ENCODE assay signal across 8 cellular contexts in genomic region chr19:38949580-38950367, GRCh38. TPM values are rescaled to one million over a fixed set of nuclear protein-coding genes. Genes with fewer than 3 reads are reported as not detected.
DNase-seq lines count a peak whose midpoint lies in the region; ATAC-seq and TF ChIP-seq lines count a peak whose summit lies in the region.

No MANE protein-coding gene starts in this region.

- H3K27ac ChIP-seq in aorta (ENCODE audit: low read depth in 1 of 2, low read length in 2 of 2) = no peak overlapping the region

- no peaks in the 10 kb centered on the region for H3K4me1 ChIP-seq in aorta (ENCODE audit: control insufficient read depth in 1 of 2, insufficient read depth in 2 of 2, low read length in 2 of 2)

- CTCF ChIA-PET in WTC11 (lab: Charles Lee) = interaction anchor here (0.7 to 1.7 kb wide), 6 partner anchors 10 to 698 kb away, joined by 3 to 6 read pairs (median 4); partner anchors contain the start of genes MRPS12 and SARS2

- H3K36me3 ChIP-seq in aorta (ENCODE audit: control insufficient read depth in 1 of 2, insufficient read depth in 2 of 2, low read length in 1 of 2) = no peaks in the 10 kb centered on the region

- no peaks in the 10 kb centered on the region for H3K9me3 ChIP-seq in aorta (ENCODE audit: control insufficient read depth, low read length)

- WGBS in aorta, 2 donors = 13 to 16% methylated on average over 72 of the region's 72 CpGs

- DNase-seq in AG20443 (ENCODE audit: low spot score) = peak; percentile 86
- DNase-seq in WTC11 (ENCODE audit: low spot score) = peak; percentile 100
- DNase-seq in skeletal muscle cell (ENCODE audit: low read depth) = peak; percentile 24
- peak; percentile 90 to 95 for DNase-seq in aorta
- DNase-seq in COR-L47 (lab: John Stamatoyannopoulos, UW) = no peak

- H3K4me3 ChIP-seq in iPS-11a (ENCODE audit: low read depth, low read length) = peak overlapping the region; percentile 58
- H3K4me3 ChIP-seq in skeletal muscle cell (ENCODE audit: low read depth, low read length) = peak overlapping the region; percentile 37
- H3K4me3 ChIP-seq in aorta (ENCODE audit: low read length in 2 of 2) = no peak overlapping the region

- peaks cover 6% of the 10 kb centered on the region for H3K27me3 Mint-ChIP-seq in WTC11 (ENCODE audit: low read depth)
- peaks cover 18% of the 10 kb centered on the region for H3K27me3 Mint-ChIP-seq in brain

- ATAC-seq in HG03342 (IDR thresholded peaks at IDR 0.05; ENCODE audit: unreplicated experiment) = peak; percentile 40
- ATAC-seq in WTC11 = peak; percentile 92
- peak; percentile 84 for ATAC-seq in aorta (ENCODE audit: low FRiP score)

- H3K4me1 Mint-ChIP-seq in WTC11 (peaks cover 11% of the 10 kb centered on the region), brain (peaks cover 3% of the 10 kb centered on the region)

- peak overlapping the region; percentile 14 for H3K27ac Mint-ChIP-seq in WTC11
- peak overlapping the region in 2 of 5 experiments; percentile 24 to 55 for H3K27ac Mint-ChIP-seq in brain

- H3K27me3 ChIP-seq in aorta (ENCODE audit: control insufficient read depth in 1 of 2, insufficient read depth in 2 of 2, low read length in 1 of 2) = no peaks in the 10 kb centered on the region

- H3K4me3 Mint-ChIP-seq in WTC11 = peak overlapping the region; percentile 74
- peak overlapping the region; percentile 37 to 82 (median 79) for H3K4me3 Mint-ChIP-seq in brain

- intact Hi-C loops in aorta (cut with DNase I) = no loop called here

- H3K9me3 Mint-ChIP-seq in WTC11 (no peaks in the 10 kb centered on the region), brain (peaks cover 0 to 3% (median 0%) of the 10 kb centered on the region in 5 experiments)

- H3K36me3 Mint-ChIP-seq in WTC11 = peaks cover under 1% of the 10 kb centered on the region; the same call in 1 of the 2 replicates
- peaks cover 16% of the 10 kb centered on the region for H3K36me3 Mint-ChIP-seq in brain

- TF ChIP-seq CTCF in WTC11 (IDR thresholded peaks at IDR 0.05) = no peak
- no peak for TF ChIP-seq CTCF in brain (conservative IDR thresholded peaks at IDR 0.05)

- POLR2A ChIA-PET in WTC11 (lab: Charles Lee) = no interaction called here

TF ChIP-seq in WTC11, 78 proteins besides CTCF, POLR2A, EP300 and RAD21 (continues in another document):
- no peak for TF ChIP-seq ZNF219 (CRISPR knock-in tag; IDR thresholded peaks at IDR 0.05; ENCODE audit: borderline replicate concordance)
- peak; percentile 51; the same call in 1 of the 2 replicates for TF ChIP-seq ZBTB43 (CRISPR knock-in tag; IDR thresholded peaks at IDR 0.05)
- TF ChIP-seq ELF4 (CRISPR knock-in tag; IDR thresholded peaks at IDR 0.05; ENCODE audit: low read depth) = no peak
- TF ChIP-seq NR1H2 (CRISPR knock-in tag; IDR thresholded peaks at IDR 0.05) = no peak
- peak; percentile 71 for TF ChIP-seq IRF1 (CRISPR knock-in tag; IDR thresholded peaks at IDR 0.05)
- peak; percentile 90 for TF ChIP-seq ZNF121 (CRISPR knock-in tag; IDR thresholded peaks at IDR 0.05)
- no peak; the same call in 1 of the 2 replicates for TF ChIP-seq TEAD4 (CRISPR knock-in tag; IDR thresholded peaks at IDR 0.05)
- TF ChIP-seq ERG (CRISPR knock-in tag; IDR thresholded peaks at IDR 0.05) = no peak
- TF ChIP-seq TEAD1 (CRISPR knock-in tag; IDR thresholded peaks at IDR 0.05) = peak; percentile 89; the same call in 1 of the 2 replicates
- peak; percentile 90 for TF ChIP-seq FOXP4 (CRISPR knock-in tag; IDR thresholded peaks at IDR 0.05)
- TF ChIP-seq ZNF425 (CRISPR knock-in tag; conservative IDR thresholded peaks at IDR 0.05) = no peak
- no peak for TF ChIP-seq SMAD4 (CRISPR knock-in tag; IDR thresholded peaks at IDR 0.05)
- peak; percentile 95 for TF ChIP-seq FOXP1 (CRISPR knock-in tag; IDR thresholded peaks at IDR 0.05; ENCODE audit: borderline replicate concordance)

RNA-seq across cellular contexts. Expression of gene MRPS12, which starts 19.0 kb away (rescaled TPM):
- total RNA-seq in WTC11 (2021) = 79.9 to 88.0 TPM (median 81.5 TPM) in 3 replicates
- polyA plus RNA-seq in brain (ENCODE audit: insufficient read depth, low read depth, low replicate concordance) = 34.1 TPM
- 10 to 100 TPM; 14.3 to 15.8 TPM for total RNA-seq in aorta
- polyA plus RNA-seq in aorta = 10 to 100 TPM; 24.9 to 33.3 TPM

RNA-seq across cellular contexts. Expression of gene SARS2, which starts 19.2 kb away (rescaled TPM):
- total RNA-seq in WTC11 (2021) (66.4 to 74.7 TPM (median 69.6 TPM) in 3 replicates), aorta (10 to 100 TPM in 1 of 2 donors, 1 to 10 TPM in 1; 5.9 to 13.8 TPM)
- polyA plus RNA-seq in brain (ENCODE audit: insufficient read depth, low read depth, low replicate concordance) (26.5 TPM), aorta (10 to 100 TPM in 1 of 2 donors, 1 to 10 TPM in 1; 9.5 to 72.4 TPM)

RNA-seq across cellular contexts. Expression of gene FBXO17, which starts 25.8 kb away (rescaled TPM):
- total RNA-seq in WTC11 (2021) (16.8 to 22.2 TPM (median 18.6 TPM) in 3 replicates), aorta (10 to 100 TPM; 23.6 to 33.0 TPM)
- polyA plus RNA-seq in brain (ENCODE audit: insufficient read depth, low read depth, low replicate concordance) (4.1 TPM), aorta (10 to 100 TPM in 1 of 2 donors, 1 to 10 TPM in 1; 8.3 to 26.0 TPM)

RNA-seq across cellular contexts. Expression of gene CCER2, which starts 37.8 kb away (rescaled TPM):
- total RNA-seq in WTC11 (2021) (0.77 to 1.1 TPM (median 0.98 TPM) in 3 replicates), aorta (not detected)
- polyA plus RNA-seq in brain (ENCODE audit: insufficient read depth, low read depth, low replicate concordance) (2.1 TPM), aorta (1 to 10 TPM in 1 of 2 donors, not detected in 1; 1.2 TPM)

RNA-seq across cellular contexts. Expression of gene NFKBIB, which starts 50.0 kb away (rescaled TPM):
- total RNA-seq in WTC11 (2021) (29.6 to 39.8 TPM (median 30.6 TPM) in 3 replicates), aorta (10 to 100 TPM; 16.0 to 24.5 TPM)
- polyA plus RNA-seq in brain (ENCODE audit: insufficient read depth, low read depth, low replicate concordance) (23.3 TPM), aorta (10 to 100 TPM; 23.4 to 30.1 TPM)

Comparison
In these comparisons a context has a peak if more than half of its experiments do, and no peak if none do; other contexts are left out.
1. ATAC-seq: peak in every context shown above with its lines; median percentile 92 in WTC11; 84 in aorta; 40 in HG03342.
2. H3K4me3 ChIP-seq: peak in iPS-11a (single experiment) and skeletal muscle cell (single experiment); none in aorta (0 of 2).